Comparison of ENCODE assay signal across 1 cellular context in genomic region chr6:36683656-36684446, GRCh38.
TF ChIP-seq lines count a peak whose summit lies in the region.

No MANE protein-coding gene starts in this region.

TF ChIP-seq in SK-N-SH treated with all-trans-retinoic acid at 6 μM for 48 hours, 23 proteins besides CTCF, POLR2A, EP300 and RAD21 (continued from another document):
- no peak for TF ChIP-seq ZNF70 (CRISPR knock-in tag; IDR thresholded peaks at IDR 0.05)
